ENCODE assay signal across 13 cellular contexts in genomic region chr20:17663040-17663399, GRCh38. TPM values are rescaled to one million over a fixed set of nuclear protein-coding genes. Genes with fewer than 3 reads are reported as not detected.
DNase-seq lines count a peak whose midpoint lies in the region; ATAC-seq and TF ChIP-seq lines count a peak whose summit lies in the region.
"Had no signal": no experiment of that assay in that cellular context is flagged by ENCODE, and none has a peak within 500 bp of the region (broad histone marks: within the 10 kb centered on the region; RNA-seq: fewer than 3 reads in every experiment).

No MANE protein-coding gene starts in this region.

- no peak for TF ChIP-seq CTCF in sigmoid colon (IDR thresholded peaks at IDR 0.05)

- no peaks in the 10 kb centered on the region for H3K27me3 ChIP-seq in sigmoid colon

- 93% methylated on average over 13 of the region's 13 CpGs for WGBS in sigmoid colon, 2 donors

- no peak overlapping the region for H3K4me3 ChIP-seq in sigmoid colon

- TF ChIP-seq EP300 in sigmoid colon (IDR thresholded peaks at IDR 0.05), result no peak

- DNase-seq in Ammon's horn (ENCODE audit: low spot score), result peak; percentile 64
- DNase-seq in caudate nucleus (lab: John Stamatoyannopoulos, UW), result peak in 21 of 61 donors; percentile 10 to 65 (median 30)
- DNase-seq in left lobe of liver (ENCODE audit: low spot score), result no peak
- DNase-seq in sigmoid colon, result peak; percentile 53
- no peak for DNase-seq in NCI-H510A treated with DMSO at 0.1 percent for 48 hours (lab: John Stamatoyannopoulos, UW)
- no peak for DNase-seq in NCI-H146 (lab: John Stamatoyannopoulos, UW)
- DNase-seq: activated T-cell treated with anti-CD3 and anti-CD28 coated beads for 4 hours; NCI-H2171; stimulated activated naive CD8-positive, alpha-beta T cell treated with anti-CD3 and anti-CD28 coated beads, Interleukin-15, amount 100 ng/mL, for 72 hours had no signal

- H3K36me3 ChIP-seq in sigmoid colon, result peaks cover 0 to 16% (median 6%) of the 10 kb centered on the region in 4 donors

- H3K4me1 ChIP-seq in sigmoid colon, result peaks cover 0 to 22% (median 19%) of the 10 kb centered on the region in 4 donors

- TF ChIP-seq POLR2A in sigmoid colon (IDR thresholded peaks at IDR 0.05), result no peak

- intact Hi-C loops in sigmoid colon (cut with DNase I), result no loop called here

- H3K27ac ChIP-seq in caudate nucleus (ENCODE audit: low read depth, low read length), result peak overlapping the region; percentile 46
- H3K27ac ChIP-seq in sigmoid colon, result peak overlapping the region in 3 of 4 donors; percentile 7 to 37 (median 24)

- H3K9me3 ChIP-seq in sigmoid colon, result no peaks in the 10 kb centered on the region

- ATAC-seq in left lobe of liver, result peak; percentile 49
- no peak for ATAC-seq in GM21717 (IDR thresholded peaks at IDR 0.05; ENCODE audit: unreplicated experiment)
- no peak for ATAC-seq in HG03439 (IDR thresholded peaks at IDR 0.05; ENCODE audit: unreplicated experiment)

RNA-seq across cellular contexts. Expression of gene RRBP1, which starts 19.0 kb away (rescaled TPM):
- total RNA-seq in left lobe of liver, result 191 TPM
- total RNA-seq in sigmoid colon, result 10 to 100 TPM; 30.1 to 69.2 (median 38.8) TPM
- 100 to 1,000 TPM in 1 of 3 donors, 10 to 100 TPM in 2; 24.6 to 245 (median 31.4) TPM for polyA plus RNA-seq in sigmoid colon

RNA-seq across cellular contexts. Expression of gene BANF2, which starts 36.7 kb away (rescaled TPM):
- total RNA-seq in left lobe of liver, result not detected
- total RNA-seq in sigmoid colon, result not detected
- polyA plus RNA-seq in sigmoid colon, result not detected
- total RNA-seq: dermis microvascular lymphatic vessel endothelial cell, M059J had no signal

Comparison
In these comparisons a context has a peak if more than half of its experiments do, and no peak if none do; other contexts are left out.
1. DNase-seq: peak in Ammon's horn (single experiment) and sigmoid colon (single experiment); none in left lobe of liver (single experiment), NCI-H510A treated with DMSO at 0.1 percent for 48 hours (single experiment) and NCI-H146 (single experiment).